In genomic region chr1:26164036-26164927, GRCh38 we compare ENCODE assay signal across 9 cellular contexts. TPM values are rescaled to one million over a fixed set of nuclear protein-coding genes. Genes with fewer than 3 reads are reported as not detected.
A peak's percentile ranks its signal among the peaks of the same experiment; 100 is the strongest.
DNase-seq lines count a peak whose midpoint lies in the region; TF ChIP-seq lines count a peak whose summit lies in the region.
"Had no signal": no experiment of that assay in that cellular context is flagged by ENCODE, and none has a peak within 500 bp of the region (broad histone marks: within the 10 kb centered on the region; RNA-seq: fewer than 3 reads in every experiment).

No MANE protein-coding gene starts in this region.

- DNase-seq in SJSA1 (ENCODE audit: low read depth in 1 of 2, low spot score in 2 of 2) (peak in 1 of 2 experiments; percentile 33), ascending aorta (ENCODE audit: low spot score in 2 of 2) (no peak), spleen (peak; percentile 83), NCI-H2107 treated with DMSO at 0.1 percent for 48 hours (lab: John Stamatoyannopoulos, UW; ENCODE audit: unreplicated experiment) (no peak), kidney glomerular epithelial cell (lab: John Stamatoyannopoulos, UW) (no peak), HT-29 (ENCODE audit: low spot score) (no peak)

- TF ChIP-seq CTCF in GM12874 (IDR thresholded peaks at IDR 0.05; ENCODE audit: insufficient read depth, low read depth, low read length) = peak; percentile 60
- TF ChIP-seq CTCF in ascending aorta (IDR thresholded peaks at IDR 0.05) = peak in 2 of 3 experiments; percentile 13 to 59
- peak in 7 of 11 experiments; percentile 59 to 85 (median 79) for TF ChIP-seq CTCF in spleen (IDR thresholded peaks at IDR 0.05 in 8 of 11, conservative IDR thresholded peaks at IDR 0.05 in 3 of 11)

- no peak overlapping the region for H3K27ac ChIP-seq in SJSA1
- H3K27ac ChIP-seq in ascending aorta = no peak overlapping the region
- no peak overlapping the region for H3K27ac ChIP-seq in iPS-18a (ENCODE audit: low read length)
- peak overlapping the region in 2 of 8 donors; percentile 15 to 31 for H3K27ac ChIP-seq in spleen

- H3K4me3 ChIP-seq in SJSA1 = peak overlapping the region; percentile 24
- H3K4me3 ChIP-seq in ascending aorta = peak overlapping the region; percentile 63 to 64
- peak overlapping the region; percentile 55 for H3K4me3 ChIP-seq in iPS-18a (ENCODE audit: low read length)
- H3K4me3 ChIP-seq in spleen = peak overlapping the region; percentile 2 to 68 (median 36)

- peak overlapping the region; percentile 24 for H3K9ac ChIP-seq in iPS-18a (ENCODE audit: low read length)

- no peaks in the 10 kb centered on the region for H3K36me3 ChIP-seq in SJSA1
- H3K36me3 ChIP-seq in ascending aorta = no peaks in the 10 kb centered on the region
- no peaks in the 10 kb centered on the region for H3K36me3 ChIP-seq in iPS-18a (ENCODE audit: control insufficient read depth, low read depth, low read length)
- H3K36me3 ChIP-seq in spleen = no peaks in the 10 kb centered on the region

- intact Hi-C loops in ascending aorta (cut with DNase I) = loop anchor here (1.0 to 10.0 kb wide), 5 partner anchors 53 to 1522 kb away; partner anchors contain the start of genes DHDDS, PDIK1L and SRRM1
- intact Hi-C loops in spleen (cut with DNase I; ENCODE audit: low total_unique reads) = no loop called here

- H3K27me3 ChIP-seq in SJSA1 (replicated peaks) = peaks cover 19% of the 10 kb centered on the region
- H3K27me3 ChIP-seq in ascending aorta = no peaks in the 10 kb centered on the region
- H3K27me3 ChIP-seq in iPS-18a (ENCODE audit: control insufficient read depth, insufficient read depth, low read length) = peaks cover 73% of the 10 kb centered on the region
- H3K27me3 ChIP-seq in spleen (replicated peaks in 1 of 7) = peaks cover 0 to 58% (median 23%) of the 10 kb centered on the region in 7 donors

- WGBS in spleen, 5 donors = 13 to 30% (median 13%) methylated on average over 37 to 73 of the region's 73 CpGs

- peaks cover 2% of the 10 kb centered on the region; the same call in 1 of the 2 replicates for H3K9me3 ChIP-seq in SJSA1 (replicated peaks)
- H3K9me3 ChIP-seq in ascending aorta = no peaks in the 10 kb centered on the region
- H3K9me3 ChIP-seq in iPS-18a (ENCODE audit: control insufficient read depth, low read depth, low read length) = no peaks in the 10 kb centered on the region
- no peaks in the 10 kb centered on the region for H3K9me3 ChIP-seq in spleen

- TF ChIP-seq POLR2A in spleen (IDR thresholded peaks at IDR 0.05) = no peak

- H3K4me1 ChIP-seq in SJSA1 (replicated peaks) = peaks cover 30% of the 10 kb centered on the region
- peaks cover 6 to 8% of the 10 kb centered on the region in 2 donors for H3K4me1 ChIP-seq in ascending aorta
- peaks cover 24% of the 10 kb centered on the region for H3K4me1 ChIP-seq in iPS-18a (ENCODE audit: control insufficient read depth, low read depth, low read length)
- H3K4me1 ChIP-seq in spleen = peaks cover 10 to 53% (median 39%) of the 10 kb centered on the region in 6 donors

RNA-seq across cellular contexts. Expression of gene C1orf232, which starts 4.5 kb away (rescaled TPM):
- not detected in 2 replicates for total RNA-seq in SJSA1 (2014; rRNA removed; shearing (Covaris generic))
- total RNA-seq in ascending aorta (not detected), spleen (not detected)
- not detected for polyA plus RNA-seq in spleen
- total RNA-seq in HT-29 (2014; rRNA removed; shearing (Covaris generic)) = not detected in 2 replicates
- polyA plus RNA-seq: adipose tissue had no signal

RNA-seq across cellular contexts. Expression of gene FAM110D, which starts 5.4 kb away (rescaled TPM):
- not detected in 2 replicates for total RNA-seq in SJSA1 (2014; rRNA removed; shearing (Covaris generic))
- total RNA-seq in ascending aorta = 60.0 TPM
- 1 to 10 TPM in 6 of 7 donors, under 1 TPM in 1; 0.76 to 5.9 (median 1.8) TPM for total RNA-seq in spleen
- polyA plus RNA-seq in spleen = 1 to 10 TPM in 1 of 3 donors, under 1 TPM in 2; 0.44 to 1.2 (median 0.91) TPM
- not detected in 2 replicates for total RNA-seq in HT-29 (2014; rRNA removed; shearing (Covaris generic))

RNA-seq across cellular contexts. Expression of gene ZNF593, which starts 5.4 kb away (rescaled TPM):
- 23.4 and 34.9 TPM in 2 replicates for total RNA-seq in SJSA1 (2014; rRNA removed; shearing (Covaris generic))
- total RNA-seq in ascending aorta = 90.0 TPM
- total RNA-seq in spleen = 10 to 100 TPM; 13.5 to 27.8 (median 19.6) TPM
- 100 to 1,000 TPM in 1 of 3 donors, 10 to 100 TPM in 2; 74.9 to 104 (median 80.3) TPM for polyA plus RNA-seq in spleen
- total RNA-seq in HT-29 (2014; rRNA removed; shearing (Covaris generic)) = 170 and 217 TPM in 2 replicates

RNA-seq across cellular contexts. Expression of gene ZNF593OS, which starts 7.3 kb away (rescaled TPM):
- 0.24 TPM in 1 of 2 replicates, not detected in the other for total RNA-seq in SJSA1 (2014; rRNA removed; shearing (Covaris generic))
- total RNA-seq in ascending aorta = not detected
- not detected for total RNA-seq in spleen
- polyA plus RNA-seq in spleen = under 1 TPM; 0.26 to 0.43 (median 0.26) TPM
- total RNA-seq in HT-29 (2014; rRNA removed; shearing (Covaris generic)) = 1.6 TPM in 1 of 2 replicates, not detected in the other

RNA-seq across cellular contexts. Expression of gene CNKSR1, which starts 13.0 kb away (rescaled TPM):
- total RNA-seq in SJSA1 (2014; rRNA removed; shearing (Covaris generic)) = 0.50 TPM in 1 of 2 replicates, not detected in the other
- not detected for total RNA-seq in ascending aorta
- total RNA-seq in spleen = 1 to 10 TPM; 1.0 to 5.5 (median 3.7) TPM
- 1 to 10 TPM in 2 of 3 donors, under 1 TPM in 1; 0.68 to 2.0 (median 1.0) TPM for polyA plus RNA-seq in spleen
- total RNA-seq in HT-29 (2014; rRNA removed; shearing (Covaris generic)) = 39.9 and 40.4 TPM in 2 replicates
